Comparison of ENCODE assay signal across 24 cellular contexts in the genomic region with DNA sequence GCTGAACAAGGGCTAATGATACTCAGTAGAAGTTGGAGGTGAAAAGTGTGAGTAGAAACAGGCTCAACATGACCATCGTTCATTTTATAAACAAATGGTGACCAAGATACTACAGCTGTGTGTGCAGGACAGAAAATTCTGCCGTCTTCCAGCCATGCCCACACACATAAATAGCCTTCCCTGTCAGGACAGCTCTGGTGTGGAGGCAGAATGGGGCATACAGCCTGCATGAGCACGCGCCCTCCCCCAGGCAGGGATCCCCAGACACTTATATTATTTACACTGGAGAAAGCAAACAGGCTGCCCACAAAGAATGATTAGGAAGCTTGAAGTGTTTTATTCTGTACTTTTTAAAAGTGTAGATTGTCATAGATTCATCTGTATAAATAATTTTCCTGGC. TPM values are rescaled to one million over a fixed set of nuclear protein-coding genes. Genes with fewer than 3 reads are reported as not detected.
"Had no signal": no experiment of that assay in that cellular context is flagged by ENCODE, and none has a peak within 500 bp of the region (broad histone marks: within the 10 kb centered on the region; RNA-seq: fewer than 3 reads in every experiment).

No MANE protein-coding gene starts in this region.

- H3K27ac ChIP-seq: dorsolateral prefrontal cortex, esophagus muscularis mucosa, gastrocnemius medialis, VCaP had no signal

- H3K9me3 ChIP-seq: esophagus muscularis mucosa, gastrocnemius medialis had no signal

- H3K4me1 Mint-ChIP-seq: natural killer cell had no signal

- ATAC-seq: activated CD4-positive, CD25-positive, alpha-beta regulatory T cell treated with anti-CD3 and anti-CD28 coated beads, Interleukin-2, amount 50 U/mL, for 24 hours; activated naive CD4-positive, alpha-beta T cell treated with anti-CD3 and anti-CD28 coated beads, Interleukin-2, amount 50 U/mL, for 72 hours; effector memory CD8-positive, alpha-beta T cell; left colon; natural killer cell had no signal

- H3K4me3 Mint-ChIP-seq: activated CD4-positive, alpha-beta memory T cell treated with anti-CD3 and anti-CD28 coated beads, Interleukin-2, amount 10 ng/mL, durations not matched to agents 7 days and 5 days; activated CD4-positive, alpha-beta T cell treated with anti-CD3 and anti-CD28 coated beads, Interleukin-2, amount 10 ng/mL, durations not matched to agents 24 days and 14 days; brain; effector memory CD8-positive, alpha-beta T cell; natural killer cell; T-helper 2 cell treated with Interferon-gamma antibody and Interleukin-4, amounts not matched to agents 5 μg/mL and 100 μg/mL, for 36 hours had no signal

- H3K27ac Mint-ChIP-seq: activated CD4-positive, alpha-beta memory T cell treated with anti-CD3 and anti-CD28 coated beads, Interleukin-2, amount 10 ng/mL, durations not matched to agents 7 days and 5 days; activated CD4-positive, alpha-beta T cell treated with anti-CD3 and anti-CD28 coated beads, Interleukin-2, amount 10 ng/mL, durations not matched to agents 24 days and 14 days; activated naive CD4-positive, alpha-beta T cell treated with anti-CD3 and anti-CD28 coated beads, Interleukin-2, amount 50 U/mL, for 72 hours; effector memory CD8-positive, alpha-beta T cell; natural killer cell; progenitor cell of endocrine pancreas; T-helper 2 cell treated with Interferon-gamma antibody and Interleukin-4, amounts not matched to agents 5 μg/mL and 100 μg/mL, for 36 hours had no signal

- H3K36me3 ChIP-seq: esophagus muscularis mucosa, gastrocnemius medialis had no signal

- H3K9me3 Mint-ChIP-seq: activated CD4-positive, alpha-beta memory T cell treated with anti-CD3 and anti-CD28 coated beads, Interleukin-2, amount 10 ng/mL, durations not matched to agents 7 days and 5 days; activated CD4-positive, alpha-beta T cell treated with anti-CD3 and anti-CD28 coated beads, Interleukin-2, amount 10 ng/mL, durations not matched to agents 24 days and 14 days; activated naive CD4-positive, alpha-beta T cell treated with anti-CD3 and anti-CD28 coated beads, Interleukin-2, amount 50 U/mL, for 72 hours; brain; effector memory CD8-positive, alpha-beta T cell; natural killer cell; T-helper 2 cell treated with Interferon-gamma antibody and Interleukin-4, amounts not matched to agents 5 μg/mL and 100 μg/mL, for 36 hours had no signal

- DNase-seq: activated CD4-positive, alpha-beta memory T cell treated with anti-CD3 and anti-CD28 coated beads, Interleukin-2, amount 10 ng/mL, durations not matched to agents 7 days and 5 days; activated CD4-positive, alpha-beta T cell treated with anti-CD3 and anti-CD28 coated beads, Interleukin-2, amount 10 ng/mL, durations not matched to agents 24 days and 14 days; activated T-cell treated with anti-CD3 and anti-CD28 coated beads, Interleukin-2, amount 50 U/mL, for 1 hour; aorta; central memory CD4-positive, alpha-beta T cell; dorsolateral prefrontal cortex; effector memory CD8-positive, alpha-beta T cell; islet precursor cell; left colon; midbrain; natural killer cell; retina; stimulated activated CD4-positive, alpha-beta T cell treated with anti-CD3 and anti-CD28 coated beads, Interleukin-4, amount 100 ng/mL, for 24 hours; stimulated activated naive CD4-positive, alpha-beta T cell treated with Interleukin-2 at 50 U/mL for 16 hours had no signal

- H3K36me3 Mint-ChIP-seq: activated naive CD4-positive, alpha-beta T cell treated with anti-CD3 and anti-CD28 coated beads, Interleukin-2, amount 50 U/mL, for 72 hours; brain; natural killer cell had no signal

- H3K4me3 ChIP-seq: dorsolateral prefrontal cortex, esophagus muscularis mucosa, gastrocnemius medialis, lung had no signal

RNA-seq across cellular contexts. Expression of gene GJA3, which starts 20.4 kb away (rescaled TPM):
- total RNA-seq: activated CD4-positive, alpha-beta T cell treated with anti-CD3 and anti-CD28 coated beads, Interleukin-2, amount 10 ng/mL, durations not matched to agents 24 days and 14 days; esophagus muscularis mucosa; gastrocnemius medialis; left colon; subcutaneous adipose tissue had no signal

RNA-seq across cellular contexts. Expression of gene GJB2, which starts 52.3 kb away (rescaled TPM):
- total RNA-seq: subcutaneous adipose tissue had no signal
